ENCODE assay signal across 9 cellular contexts in genomic region chr12:116164976-116165425, GRCh38.
A peak's percentile ranks its signal among the peaks of the same experiment; 100 is the strongest.
DNase-seq lines count a peak whose midpoint lies in the region; ATAC-seq, FAIRE-seq and TF ChIP-seq lines count a peak whose summit lies in the region.
"Had no signal": no experiment of that assay in that cellular context is flagged by ENCODE, and none has a peak within 500 bp of the region (broad histone marks: within the 10 kb centered on the region; RNA-seq: fewer than 3 reads in every experiment).

No MANE protein-coding gene starts in this region.

- no peaks in the 10 kb centered on the region for H3K9me3 Mint-ChIP-seq in CD4-positive, CD25-positive, alpha-beta regulatory T cell
- H3K9me3 Mint-ChIP-seq in natural killer cell treated with Interleukin-12 subunit alpha and Interleukin-12 subunit beta and Interleukin-15 and Interleukin-18, amount 100 ng/mL, for 72 hours, result no peaks in the 10 kb centered on the region
- no peaks in the 10 kb centered on the region for H3K9me3 Mint-ChIP-seq in WTC11
- H3K9me3 Mint-ChIP-seq: naive B cell had no signal

- H3K4me3 Mint-ChIP-seq in CD4-positive, CD25-positive, alpha-beta regulatory T cell, result peak overlapping the region in 2 of 4 donors; percentile 11 to 27
- peak overlapping the region; percentile 52 for H3K4me3 Mint-ChIP-seq in natural killer cell treated with Interleukin-12 subunit alpha and Interleukin-12 subunit beta and Interleukin-15 and Interleukin-18, amount 100 ng/mL, for 72 hours
- H3K4me3 Mint-ChIP-seq in WTC11, result no peak overlapping the region

- peaks cover 12% of the 10 kb centered on the region for H3K4me1 ChIP-seq in CD4-positive, CD25-positive, alpha-beta regulatory T cell (ENCODE audit: control insufficient read depth, insufficient read depth, low read length, poor library complexity, severe bottlenecking)

- peaks cover 26 to 66% (median 48%) of the 10 kb centered on the region in 4 donors for H3K4me1 Mint-ChIP-seq in CD4-positive, CD25-positive, alpha-beta regulatory T cell
- H3K4me1 Mint-ChIP-seq in natural killer cell treated with Interleukin-12 subunit alpha and Interleukin-12 subunit beta and Interleukin-15 and Interleukin-18, amount 100 ng/mL, for 72 hours (ENCODE audit: low read depth in 2 of 2), result peaks cover 47 to 54% of the 10 kb centered on the region in 2 donors
- peaks cover 24% of the 10 kb centered on the region for H3K4me1 Mint-ChIP-seq in WTC11

- no peak for DNase-seq in CD4-positive, CD25-positive, alpha-beta regulatory T cell
- peak; percentile 70 for DNase-seq in LHCN-M2 (ENCODE audit: low read depth)
- peak; percentile 64 for DNase-seq in dermis blood vessel endothelial cell
- no peak for DNase-seq in natural killer cell treated with Interleukin-12 subunit alpha and Interleukin-12 subunit beta and Interleukin-15 and Interleukin-18, amount 100 ng/mL, for 72 hours (ENCODE audit: low spot score)
- no peak for DNase-seq in GF-D8 (lab: John Stamatoyannopoulos, UW)
- DNase-seq in NCI-H2196 (lab: John Stamatoyannopoulos, UW; ENCODE audit: unreplicated experiment), result no peak
- DNase-seq in WTC11 (ENCODE audit: low spot score), result no peak
- DNase-seq in GM19239 (ENCODE audit: insufficient read length, low spot score), result no peak
- DNase-seq: naive B cell had no signal

- H3K36me3 Mint-ChIP-seq in CD4-positive, CD25-positive, alpha-beta regulatory T cell, result peaks cover 2% of the 10 kb centered on the region
- H3K36me3 Mint-ChIP-seq in natural killer cell treated with Interleukin-12 subunit alpha and Interleukin-12 subunit beta and Interleukin-15 and Interleukin-18, amount 100 ng/mL, for 72 hours, result no peaks in the 10 kb centered on the region
- no peaks in the 10 kb centered on the region for H3K36me3 Mint-ChIP-seq in WTC11
- H3K36me3 Mint-ChIP-seq: naive B cell had no signal

- no peaks in the 10 kb centered on the region for H3K27me3 ChIP-seq in CD4-positive, CD25-positive, alpha-beta regulatory T cell (ENCODE audit: control insufficient read depth, insufficient read depth, low read length)

- H3K27ac Mint-ChIP-seq in CD4-positive, CD25-positive, alpha-beta regulatory T cell, result peak overlapping the region in 2 of 3 donors; percentile 37 to 86
- H3K27ac Mint-ChIP-seq in natural killer cell treated with Interleukin-12 subunit alpha and Interleukin-12 subunit beta and Interleukin-15 and Interleukin-18, amount 100 ng/mL, for 72 hours, result peak overlapping the region; percentile 80 to 97
- no peak overlapping the region for H3K27ac Mint-ChIP-seq in WTC11

- TF ChIP-seq CTCF in WTC11 (IDR thresholded peaks at IDR 0.05), result no peak

- peak in 1 of 2 donors; percentile 24 for ATAC-seq in CD4-positive, CD25-positive, alpha-beta regulatory T cell (ENCODE audit: low read depth in 2 of 2)
- peak in 1 of 2 donors; percentile 53 for ATAC-seq in natural killer cell treated with Interleukin-12 subunit alpha and Interleukin-12 subunit beta and Interleukin-15 and Interleukin-18, amount 100 ng/mL, for 72 hours
- no peak for ATAC-seq in WTC11

- no peaks in the 10 kb centered on the region for H3K27me3 Mint-ChIP-seq in CD4-positive, CD25-positive, alpha-beta regulatory T cell
- no peaks in the 10 kb centered on the region for H3K27me3 Mint-ChIP-seq in natural killer cell treated with Interleukin-12 subunit alpha and Interleukin-12 subunit beta and Interleukin-15 and Interleukin-18, amount 100 ng/mL, for 72 hours
- no peaks in the 10 kb centered on the region for H3K27me3 Mint-ChIP-seq in WTC11 (ENCODE audit: low read depth)
- H3K27me3 Mint-ChIP-seq: naive B cell had no signal

- H3K27ac ChIP-seq in CD4-positive, CD25-positive, alpha-beta regulatory T cell (ENCODE audit: insufficient read depth, low read length, poor library complexity, severe bottlenecking), result no peak overlapping the region

- no peak overlapping the region for H3K4me3 ChIP-seq in CD4-positive, CD25-positive, alpha-beta regulatory T cell (ENCODE audit: low read depth, low read length)

- no peak for FAIRE-seq in GM19239 (lab: Jason Lieb, UNC)

- H3K36me3 ChIP-seq in CD4-positive, CD25-positive, alpha-beta regulatory T cell (ENCODE audit: control insufficient read depth, insufficient read depth, low read length), result no peaks in the 10 kb centered on the region

- CTCF ChIA-PET in WTC11 (lab: Charles Lee), result interaction anchor here (0.6 kb wide), 1 partner anchor 273 kb away, joined by 3 read pairs; no protein-coding TSS in a partner anchor

- H3K9me3 ChIP-seq in CD4-positive, CD25-positive, alpha-beta regulatory T cell (ENCODE audit: control insufficient read depth in 2 of 2, low read length in 2 of 2), result no peaks in the 10 kb centered on the region

- POLR2A ChIA-PET in WTC11 (lab: Charles Lee), result interaction anchor here (0.7 kb wide), 1 partner anchor 56 kb away, joined by 6 read pairs; no protein-coding TSS in a partner anchor

TF ChIP-seq in WTC11, 78 proteins besides CTCF, POLR2A, EP300 and RAD21:
- no peak for TF ChIP-seq STAT6 (CRISPR knock-in tag; conservative IDR thresholded peaks at IDR 0.05; ENCODE audit: low read depth)
- no peak for TF ChIP-seq GRHL2 (CRISPR knock-in tag; IDR thresholded peaks at IDR 0.05; ENCODE audit: insufficient replicate concordance, severe bottlenecking)
- TF ChIP-seq EMX1 (CRISPR knock-in tag; IDR thresholded peaks at IDR 0.05), result no peak
- TF ChIP-seq MYBL2 (CRISPR knock-in tag; IDR thresholded peaks at IDR 0.05), result no peak

Comparison
In these comparisons a context has a peak if more than half of its experiments do, and no peak if none do; other contexts are left out.
1. DNase-seq: peak in LHCN-M2 (single experiment) and dermis blood vessel endothelial cell (single experiment); none in CD4-positive, CD25-positive, alpha-beta regulatory T cell (0 of 3), natural killer cell treated with Interleukin-12 subunit alpha and Interleukin-12 subunit beta and Interleukin-15 and Interleukin-18, amount 100 ng/mL, for 72 hours (single experiment), GF-D8 (single experiment), NCI-H2196 (single experiment), WTC11 (single experiment) and GM19239 (single experiment).